Comparison of ENCODE assay signal across 22 cellular contexts in the genomic region with DNA sequence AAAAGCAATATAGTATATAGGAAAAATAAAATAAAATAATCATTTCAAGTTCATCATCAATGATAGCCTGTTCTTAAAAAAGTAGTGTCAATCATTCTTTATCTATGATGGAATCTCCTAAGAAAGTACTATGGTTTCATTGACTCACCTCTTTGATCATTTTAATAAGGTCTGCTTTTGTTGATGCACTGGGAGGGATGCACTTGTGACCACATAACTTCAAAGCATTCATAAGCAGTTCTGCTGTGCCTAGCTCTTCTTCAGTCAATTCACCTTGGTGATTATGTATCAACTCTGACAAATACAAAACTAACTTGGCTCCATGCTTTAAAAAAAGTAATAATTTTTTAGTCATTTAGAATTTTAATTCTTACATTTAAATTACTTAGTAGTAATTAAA.
DNase-seq lines count a peak whose midpoint lies in the region; ATAC-seq, FAIRE-seq and TF ChIP-seq lines count a peak whose summit lies in the region.
"Had no signal": no experiment of that assay in that cellular context is flagged by ENCODE, and none has a peak within 500 bp of the region (broad histone marks: within the 10 kb centered on the region; RNA-seq: fewer than 3 reads in every experiment).

No MANE protein-coding gene starts in this region.

- DNase-seq in HepG2 (ENCODE audit: low spot score) (peak; percentile 6), right lobe of liver (no peak), transverse colon (no peak), NCI-H2029 (lab: John Stamatoyannopoulos, UW) (no peak)
- DNase-seq in Jurkat, Clone E6-1 (ENCODE audit: low read depth, low spot score) = peak; percentile 32
- no peak for DNase-seq in activated naive CD8-positive, alpha-beta T cell treated with anti-CD3 and anti-CD28 coated beads, Interleukin-2, amount 50 U/mL, for 24 hours
- DNase-seq: activated CD4-positive, alpha-beta T cell treated with anti-CD3 and anti-CD28 coated beads, Interleukin-2, amount 50 U/mL, for 48 hours; activated gamma-delta T cell treated with Interleukin-2 at 50 U/mL for 16 hours; EL; H7; KBM-7; mesenchymal stem cell; NCI-H1436; NCI-H446 treated with DMSO at 0.1 percent for 48 hours; NCI-H82; pancreas; T1000; upper lobe of left lung had no signal

- H3K9ac ChIP-seq in HepG2 (ENCODE audit: insufficient read depth, low read depth, low read length) = no peak overlapping the region
- H3K9ac ChIP-seq: BLaER1 had no signal

- TF ChIP-seq CTCF in HepG2 (CRISPR knock-in tag; IDR thresholded peaks at IDR 0.05) (no peak), right lobe of liver (IDR thresholded peaks at IDR 0.05) (no peak), transverse colon (IDR thresholded peaks at IDR 0.05) (no peak)

- H3K27me3 ChIP-seq in HepG2 (ENCODE audit: control insufficient read depth in 1 of 2, insufficient read depth in 2 of 2, low read length in 2 of 2) (no peaks in the 10 kb centered on the region), right lobe of liver (no peaks in the 10 kb centered on the region), transverse colon (no peaks in the 10 kb centered on the region)
- H3K27me3 ChIP-seq: BLaER1, pancreas, upper lobe of left lung had no signal

- no TSS peak for BruUV-seq in HepG2 (replicated peaks; lab: Mats Ljungman, UMichigan)

- FAIRE-seq in HepG2 (lab: Jason Lieb, UNC) = no peak

- TF ChIP-seq POLR2A in HepG2 (IDR thresholded peaks at IDR 0.05; ENCODE audit: insufficient read depth in 1 of 2, low read depth in 2 of 2, low read length in 2 of 2) (no peak), right lobe of liver (IDR thresholded peaks at IDR 0.05) (no peak), transverse colon (IDR thresholded peaks at IDR 0.05) (no peak)

- TF ChIP-seq EP300 in HepG2 (IDR thresholded peaks at IDR 0.05; ENCODE audit: low read depth in 2 of 2, low read length in 2 of 2) (no peak), HepG2 (CRISPR knock-in tag; IDR thresholded peaks at IDR 0.05; ENCODE audit: borderline replicate concordance) (no peak), transverse colon (IDR thresholded peaks at IDR 0.05; ENCODE audit: low read depth) (no peak)

- no peak overlapping the region for H3K4me3 Mint-ChIP-seq in activated naive CD8-positive, alpha-beta T cell treated with anti-CD3 and anti-CD28 coated beads, Interleukin-2, amount 50 U/mL, for 24 hours
- H3K4me3 Mint-ChIP-seq: neural crest cell had no signal

- ATAC-seq in HepG2 (no peak), right lobe of liver (no peak), GM19023 (IDR thresholded peaks at IDR 0.05; ENCODE audit: unreplicated experiment) (no peak)
- peak; percentile 90 for ATAC-seq in activated naive CD8-positive, alpha-beta T cell treated with anti-CD3 and anti-CD28 coated beads, Interleukin-2, amount 50 U/mL, for 24 hours
- ATAC-seq: left lobe of liver, pancreas had no signal

- intact Hi-C loops in HepG2 (cut with micrococcal nuclease; ENCODE audit: unreplicated experiment) = loop anchor here (5.0 kb wide), 1 partner anchor 77 kb away; no protein-coding TSS in a partner anchor
- intact Hi-C loops in right lobe of liver (cut with DNase I) = no loop called here
- intact Hi-C loops in transverse colon (cut with DNase I; ENCODE audit: low total_unique reads) = no loop called here

- no peak overlapping the region for H3K27ac Mint-ChIP-seq in activated naive CD8-positive, alpha-beta T cell treated with anti-CD3 and anti-CD28 coated beads, Interleukin-2, amount 50 U/mL, for 24 hours

- H3K4me3 ChIP-seq in HepG2 (replicated peaks in 1 of 3; ENCODE audit: insufficient read depth in 1 of 3, low read depth in 2 of 3, low read length in 3 of 3) = no peak overlapping the region
- H3K4me3 ChIP-seq in right lobe of liver = no peak overlapping the region
- no peak overlapping the region for H3K4me3 ChIP-seq in Jurkat, Clone E6-1 (ENCODE audit: low read length)
- no peak overlapping the region for H3K4me3 ChIP-seq in transverse colon
- H3K4me3 ChIP-seq: BLaER1, pancreas, upper lobe of left lung had no signal

- no peaks in the 10 kb centered on the region for H4K20me1 ChIP-seq in HepG2 (ENCODE audit: insufficient read depth, low read length)
- H4K20me1 ChIP-seq: BLaER1 had no signal

- peaks cover 14% of the 10 kb centered on the region for H3K4me1 Mint-ChIP-seq in activated naive CD8-positive, alpha-beta T cell treated with anti-CD3 and anti-CD28 coated beads, Interleukin-2, amount 50 U/mL, for 24 hours

- no peak for TF ChIP-seq RAD21 in HepG2 (CRISPR knock-in tag; IDR thresholded peaks at IDR 0.05)

- H3K36me3 ChIP-seq in HepG2 (replicated peaks in 1 of 2; ENCODE audit: control insufficient read depth in 1 of 2, insufficient read depth in 2 of 2, low read length in 2 of 2) (no peaks in the 10 kb centered on the region), right lobe of liver (peaks cover 0 to 4% (median 0%) of the 10 kb centered on the region in 4 donors), transverse colon (peaks cover 0 to 7% (median 0%) of the 10 kb centered on the region in 4 donors)
- H3K36me3 ChIP-seq: pancreas had no signal

- no peaks in the 10 kb centered on the region for H3K27me3 Mint-ChIP-seq in activated naive CD8-positive, alpha-beta T cell treated with anti-CD3 and anti-CD28 coated beads, Interleukin-2, amount 50 U/mL, for 24 hours

- H3K9me3 Mint-ChIP-seq in activated naive CD8-positive, alpha-beta T cell treated with anti-CD3 and anti-CD28 coated beads, Interleukin-2, amount 50 U/mL, for 24 hours = no peaks in the 10 kb centered on the region
- H3K9me3 Mint-ChIP-seq: neural crest cell had no signal

- H3K27ac ChIP-seq in HepG2 (ENCODE audit: extremely low read length, insufficient read depth, low read length) (no peak overlapping the region), right lobe of liver (no peak overlapping the region), transverse colon (no peak overlapping the region)
- H3K27ac ChIP-seq: BLaER1, pancreas, upper lobe of left lung had no signal

- in situ Hi-C loops in HepG2 (cut with HindIII; ENCODE audit: extremely low pct_ligation_motif_present, low pct_unique_long_range_greater_than_20kb) = loop anchor here (10.0 kb wide), 1 partner anchor 220 kb away; no protein-coding TSS in a partner anchor
- in situ Hi-C loops in transverse colon (cut with MboI; ENCODE audit: low pct_ligation_motif_present in 1 of 4, low pct_unique_long_range_greater_than_20kb in 1 of 4, low sequenced_read_pairs in 3 of 4) = loop anchor here in 1 of 4 donors (25.0 kb wide), 1 partner anchor 222 kb away; a partner anchor contains a TSS

- H2AFZ ChIP-seq in HepG2 (ENCODE audit: low read length) = no peak overlapping the region

- POLR2A ChIA-PET in HepG2 (lab: Yijun Ruan, JAX) = no interaction called here

- H3K4me2 ChIP-seq in HepG2 (ENCODE audit: low read depth, low read length) = no peak overlapping the region
- H3K4me2 ChIP-seq: BLaER1 had no signal

- no peaks in the 10 kb centered on the region for H3K79me2 ChIP-seq in HepG2 (ENCODE audit: insufficient read depth, low read length)

- CTCF ChIA-PET in HepG2 (lab: Yijun Ruan, JAX; ENCODE audit: low intra/inter-chr PET ratio, low total read pairs) = no interaction called here

- peaks cover 7% of the 10 kb centered on the region for H3K4me1 ChIP-seq in HepG2 (ENCODE audit: insufficient read depth, low read length)
- no peaks in the 10 kb centered on the region for H3K4me1 ChIP-seq in right lobe of liver
- H3K4me1 ChIP-seq in transverse colon = no peaks in the 10 kb centered on the region
- H3K4me1 ChIP-seq: BLaER1, upper lobe of left lung had no signal

- peaks cover 44% of the 10 kb centered on the region for H3K36me3 Mint-ChIP-seq in activated naive CD8-positive, alpha-beta T cell treated with anti-CD3 and anti-CD28 coated beads, Interleukin-2, amount 50 U/mL, for 24 hours (ENCODE audit: low read depth)

- no peaks in the 10 kb centered on the region for H3K9me3 ChIP-seq in HepG2 (ENCODE audit: low read length)
- no peaks in the 10 kb centered on the region for H3K9me3 ChIP-seq in right lobe of liver
- H3K9me3 ChIP-seq in transverse colon = no peaks in the 10 kb centered on the region
- H3K9me3 ChIP-seq: BLaER1, pancreas, upper lobe of left lung had no signal

TF ChIP-seq in HepG2, 621 proteins besides CTCF, POLR2A, EP300 and RAD21 (continues in another document):
- no peak for TF ChIP-seq ZNF432 (CRISPR knock-in tag; IDR thresholded peaks at IDR 0.05; ENCODE audit: borderline replicate concordance)
- TF ChIP-seq, protein P1, sequence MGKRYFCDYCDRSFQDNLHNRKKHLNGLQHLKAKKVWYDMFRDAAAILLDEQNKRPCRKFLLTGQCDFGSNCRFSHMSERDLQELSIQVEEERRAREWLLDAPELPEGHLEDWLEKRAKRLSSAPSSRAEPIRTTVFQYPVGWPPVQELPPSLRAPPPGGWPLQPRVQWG (CRISPR knock-in tag; IDR thresholded peaks at IDR 0.05; ENCODE audit: borderline replicate concordance, low read depth) = no peak
- TF ChIP-seq, protein P2, sequence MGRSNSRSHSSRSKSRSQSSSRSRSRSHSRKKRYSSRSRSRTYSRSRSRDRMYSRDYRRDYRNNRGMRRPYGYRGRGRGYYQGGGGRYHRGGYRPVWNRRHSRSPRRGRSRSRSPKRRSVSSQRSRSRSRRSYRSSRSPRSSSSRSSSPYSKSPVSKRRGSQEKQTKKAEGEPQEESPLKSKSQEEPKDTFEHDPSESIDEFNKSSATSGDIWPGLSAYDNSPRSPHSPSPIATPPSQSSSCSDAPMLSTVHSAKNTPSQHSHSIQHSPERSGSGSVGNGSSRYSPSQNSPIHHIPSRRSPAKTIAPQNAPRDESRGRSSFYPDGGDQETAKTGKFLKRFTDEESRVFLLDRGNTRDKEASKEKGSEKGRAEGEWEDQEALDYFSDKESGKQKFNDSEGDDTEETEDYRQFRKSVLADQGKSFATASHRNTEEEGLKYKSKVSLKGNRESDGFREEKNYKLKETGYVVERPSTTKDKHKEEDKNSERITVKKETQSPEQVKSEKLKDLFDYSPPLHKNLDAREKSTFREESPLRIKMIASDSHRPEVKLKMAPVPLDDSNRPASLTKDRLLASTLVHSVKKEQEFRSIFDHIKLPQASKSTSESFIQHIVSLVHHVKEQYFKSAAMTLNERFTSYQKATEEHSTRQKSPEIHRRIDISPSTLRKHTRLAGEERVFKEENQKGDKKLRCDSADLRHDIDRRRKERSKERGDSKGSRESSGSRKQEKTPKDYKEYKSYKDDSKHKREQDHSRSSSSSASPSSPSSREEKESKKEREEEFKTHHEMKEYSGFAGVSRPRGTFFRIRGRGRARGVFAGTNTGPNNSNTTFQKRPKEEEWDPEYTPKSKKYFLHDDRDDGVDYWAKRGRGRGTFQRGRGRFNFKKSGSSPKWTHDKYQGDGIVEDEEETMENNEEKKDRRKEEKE (IDR thresholded peaks at IDR 0.05) = no peak
- TF ChIP-seq SRSF9 (IDR thresholded peaks at IDR 0.05; ENCODE audit: borderline replicate concordance, insufficient read depth, low read depth, low read length, poor library complexity, severe bottlenecking) = no peak

Comparison
In these comparisons a context has a peak if more than half of its experiments do, and no peak if none do; other contexts are left out.
1. DNase-seq: peak in HepG2 (single experiment) and Jurkat, Clone E6-1 (single experiment); none in right lobe of liver (0 of 3), activated naive CD8-positive, alpha-beta T cell treated with anti-CD3 and anti-CD28 coated beads, Interleukin-2, amount 50 U/mL, for 24 hours (single experiment), transverse colon (single experiment) and NCI-H2029 (single experiment).